Comparison of ENCODE assay signal across 1 cellular context in the genomic region with DNA sequence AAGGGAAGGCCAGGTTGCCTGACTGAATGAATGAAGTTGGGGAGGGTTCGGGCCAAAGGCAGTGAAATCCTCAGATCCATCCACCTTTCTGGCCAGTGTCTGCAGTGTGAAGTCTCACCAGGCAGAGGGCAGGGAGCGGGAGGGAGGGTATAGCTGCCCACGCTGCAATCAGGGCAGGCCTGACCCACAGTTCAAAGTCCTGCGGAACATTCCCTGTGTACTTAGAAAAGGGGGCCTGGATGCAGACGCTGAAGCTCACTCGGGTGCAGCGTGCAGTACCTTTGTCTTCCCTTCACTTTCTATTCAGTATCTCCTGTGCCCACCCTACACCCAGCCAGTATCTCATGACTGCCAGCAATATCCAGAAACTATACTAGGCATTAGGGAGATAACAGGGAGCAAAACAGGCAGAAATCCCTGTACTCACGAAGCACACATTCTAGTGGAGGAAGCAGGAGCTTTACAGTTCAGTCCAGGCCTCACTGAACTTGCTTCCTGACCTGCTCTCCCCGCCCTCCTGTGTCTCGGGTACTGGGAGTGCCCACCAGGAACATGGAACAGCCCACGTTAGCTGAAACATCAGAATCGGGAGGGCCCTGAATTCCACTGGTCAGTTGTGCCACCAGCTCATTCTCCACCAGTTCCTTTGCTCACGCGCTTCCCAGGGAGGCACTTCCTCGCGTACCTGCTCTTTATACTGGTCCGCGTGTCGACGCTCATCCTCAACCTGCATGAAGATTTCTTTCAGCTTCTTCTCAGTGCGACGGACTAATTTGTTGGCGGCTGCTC.
TF ChIP-seq lines count a peak whose summit lies in the region.

No MANE protein-coding gene starts in this region.

TF ChIP-seq in HepG2, 621 proteins besides CTCF, POLR2A, EP300 and RAD21 (continued from another document):
- TF ChIP-seq, protein P1, sequence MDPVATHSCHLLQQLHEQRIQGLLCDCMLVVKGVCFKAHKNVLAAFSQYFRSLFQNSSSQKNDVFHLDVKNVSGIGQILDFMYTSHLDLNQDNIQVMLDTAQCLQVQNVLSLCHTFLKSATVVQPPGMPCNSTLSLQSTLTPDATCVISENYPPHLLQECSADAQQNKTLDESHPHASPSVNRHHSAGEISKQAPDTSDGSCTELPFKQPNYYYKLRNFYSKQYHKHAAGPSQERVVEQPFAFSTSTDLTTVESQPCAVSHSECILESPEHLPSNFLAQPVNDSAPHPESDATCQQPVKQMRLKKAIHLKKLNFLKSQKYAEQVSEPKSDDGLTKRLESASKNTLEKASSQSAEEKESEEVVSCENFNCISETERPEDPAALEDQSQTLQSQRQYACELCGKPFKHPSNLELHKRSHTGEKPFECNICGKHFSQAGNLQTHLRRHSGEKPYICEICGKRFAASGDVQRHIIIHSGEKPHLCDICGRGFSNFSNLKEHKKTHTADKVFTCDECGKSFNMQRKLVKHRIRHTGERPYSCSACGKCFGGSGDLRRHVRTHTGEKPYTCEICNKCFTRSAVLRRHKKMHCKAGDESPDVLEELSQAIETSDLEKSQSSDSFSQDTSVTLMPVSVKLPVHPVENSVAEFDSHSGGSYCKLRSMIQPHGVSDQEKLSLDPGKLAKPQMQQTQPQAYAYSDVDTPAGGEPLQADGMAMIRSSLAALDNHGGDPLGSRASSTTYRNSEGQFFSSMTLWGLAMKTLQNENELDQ (CRISPR knock-in tag; IDR thresholded peaks at IDR 0.05; ENCODE audit: borderline replicate concordance), result no peak
- TF ChIP-seq HIC2 (CRISPR knock-in tag; IDR thresholded peaks at IDR 0.05; ENCODE audit: low read depth) (peak; percentile 43; the same call in 1 of the 2 replicates), FOXA3 (CRISPR knock-in tag; IDR thresholded peaks at IDR 0.05) (peak; percentile 30; the same call in 1 of the 2 replicates), ZNF83 (CRISPR knock-in tag; IDR thresholded peaks at IDR 0.05; ENCODE audit: borderline replicate concordance) (no peak), YEATS2 (CRISPR knock-in tag; IDR thresholded peaks at IDR 0.05; ENCODE audit: borderline replicate concordance) (no peak)
